Comparison of ENCODE assay signal across 18 cellular contexts in the genomic region with DNA sequence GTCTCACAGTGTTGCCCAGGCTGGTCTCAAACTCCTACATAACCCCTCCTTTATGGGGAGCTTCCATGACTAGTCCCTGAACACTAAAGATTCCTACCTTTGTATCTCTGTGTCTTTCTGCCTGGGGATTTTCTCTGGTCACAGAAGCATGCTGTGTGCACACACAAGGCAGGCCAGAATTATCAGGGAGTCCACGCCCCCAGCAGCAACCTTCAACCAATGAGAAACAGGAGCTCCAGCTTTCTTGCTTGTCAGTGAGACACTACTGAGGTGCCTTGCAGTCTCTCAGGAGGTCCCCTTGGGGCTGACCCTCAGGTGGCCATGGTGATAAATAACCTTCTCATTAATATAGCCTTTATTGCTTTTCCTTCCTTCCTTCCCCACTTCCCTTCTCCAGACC. TPM values are rescaled to one million over a fixed set of nuclear protein-coding genes. Genes with fewer than 3 reads are reported as not detected.
DNase-seq lines count a peak whose midpoint lies in the region; ATAC-seq, FAIRE-seq and TF ChIP-seq lines count a peak whose summit lies in the region.
"Had no signal": no experiment of that assay in that cellular context is flagged by ENCODE, and none has a peak within 500 bp of the region (broad histone marks: within the 10 kb centered on the region; RNA-seq: fewer than 3 reads in every experiment).

No MANE protein-coding gene starts in this region.

- in situ Hi-C loops in GM12878 (cut with MboI) (no loop called here), mammary epithelial cell (cut with MboI; ENCODE audit: low sequenced_read_pairs in 2 of 2) (no loop called here)

- H3K9me3 ChIP-seq in GM12878 (replicated peaks; ENCODE audit: control insufficient read depth, insufficient read depth, low read length) (no peaks in the 10 kb centered on the region; the same call in 2 of the 3 replicates), mammary epithelial cell (replicated peaks; ENCODE audit: insufficient read depth, low read length) (peaks cover 12% of the 10 kb centered on the region)
- H3K9me3 ChIP-seq: BLaER1 treated with 17β-estradiol and CSF1 and Interleukin-3, amounts not matched to agents 10 nM and 100 nM had no signal

- intact Hi-C loops in GM12878 (cut with micrococcal nuclease; ENCODE audit: unreplicated experiment): no loop called here
- intact Hi-C loops in mammary epithelial cell (cut with micrococcal nuclease): no loop called here

- H3K27me3 ChIP-seq in H7 (ENCODE audit: control insufficient read depth, insufficient read depth, low read length) (no peaks in the 10 kb centered on the region), GM12878 (replicated peaks in 1 of 2; ENCODE audit: control insufficient read depth in 2 of 2, insufficient read depth in 2 of 2, low read length in 1 of 2) (no peaks in the 10 kb centered on the region), mammary epithelial cell (ENCODE audit: insufficient read depth, low read length) (no peaks in the 10 kb centered on the region)
- H3K27me3 ChIP-seq: BLaER1 treated with 17β-estradiol and CSF1 and Interleukin-3, amounts not matched to agents 10 nM and 100 nM had no signal

- CTCF ChIA-PET in GM12878 (lab: Yijun Ruan, JAX): interaction anchor here (1.1 to 1.5 kb wide), 2 partner anchors 12 to 40 kb away, joined by 3 read pairs; no protein-coding TSS in a partner anchor
- CTCF ChIA-PET in mammary epithelial cell (lab: Charles Lee; ENCODE audit: low non-redundant PET): no interaction called here
- CTCF ChIA-PET in HEK293T (lab: Yijun Ruan, JAX): no interaction called here

- SMC1A ChIA-PET in GM12878 (lab: Charles Lee; ENCODE audit: uncharacterized antibody, unreplicated experiment): no interaction called here

- TF ChIP-seq EP300 in GM12878 (IDR thresholded peaks at IDR 0.05; ENCODE audit: borderline replicate concordance in 1 of 2, control insufficient read depth in 1 of 2, low read depth in 2 of 2, low read length in 2 of 2): no peak

- H3K9ac ChIP-seq in GM12878 (ENCODE audit: control insufficient read depth, insufficient read depth, low read length): no peak overlapping the region
- H3K9ac ChIP-seq in mammary epithelial cell (ENCODE audit: insufficient read depth, low read length): no peak overlapping the region
- H3K9ac ChIP-seq: BLaER1 treated with 17β-estradiol and CSF1 and Interleukin-3, amounts not matched to agents 10 nM and 100 nM; GM23248 had no signal

- no peaks in the 10 kb centered on the region for H4K20me1 ChIP-seq in GM12878 (ENCODE audit: control insufficient read depth, insufficient read depth)
- H4K20me1 ChIP-seq in mammary epithelial cell (ENCODE audit: insufficient read depth, low read length): no peaks in the 10 kb centered on the region
- H4K20me1 ChIP-seq: BLaER1 treated with 17β-estradiol and CSF1 and Interleukin-3, amounts not matched to agents 10 nM and 100 nM had no signal

- TF ChIP-seq CTCF in GM12878 (IDR thresholded peaks at IDR 0.05 in 2 of 3, conservative IDR thresholded peaks at IDR 0.05 in 1 of 3; ENCODE audit: control insufficient read depth in 2 of 3, extremely low read depth in 1 of 3, insufficient read depth in 1 of 3, low read depth in 3 of 3, low read length in 3 of 3): no peak
- TF ChIP-seq CTCF in mammary epithelial cell (conservative IDR thresholded peaks at IDR 0.05 in 1 of 2, IDR thresholded peaks at IDR 0.05 in 1 of 2; ENCODE audit: extremely low read depth in 1 of 2, insufficient read depth in 1 of 2, low read depth in 1 of 2, low read length in 2 of 2): no peak

- RAD21 ChIA-PET in GM12878 (lab: Charles Lee; ENCODE audit: unreplicated experiment): no interaction called here

- WGBS in GM12878 (ENCODE audit: insufficient coverage, insufficient replicate concordance, low lambda C conversion rate, missing lambda C conversion rate): 0% methylated on average over 1 of the region's 1 CpG
- 29% methylated on average over 1 of the region's 1 CpG for WGBS in mammary epithelial cell (ENCODE audit: low coverage, missing lambda C conversion rate)

- no peaks in the 10 kb centered on the region for H3K79me2 ChIP-seq in GM12878 (ENCODE audit: control insufficient read depth, insufficient read depth, low read length)
- H3K79me2 ChIP-seq in mammary epithelial cell (ENCODE audit: insufficient read depth, low read length): no peaks in the 10 kb centered on the region

- H3K36me3 ChIP-seq in H7 (replicated peaks; ENCODE audit: control insufficient read depth, insufficient read depth, low read length) (no peaks in the 10 kb centered on the region), GM12878 (ENCODE audit: control insufficient read depth in 2 of 2, insufficient read depth in 2 of 2, low read length in 1 of 2) (no peaks in the 10 kb centered on the region), mammary epithelial cell (ENCODE audit: insufficient read depth, low read length) (no peaks in the 10 kb centered on the region)
- H3K36me3 ChIP-seq: BLaER1 treated with 17β-estradiol and CSF1 and Interleukin-3, amounts not matched to agents 10 nM and 100 nM had no signal

- FAIRE-seq in GM12878 (lab: Jason Lieb, UNC): no peak
- FAIRE-seq: GM19239 had no signal

- ATAC-seq in GM12878: peak; percentile 38; the same call in 2 of the 3 replicates
- ATAC-seq: CD8-positive, alpha-beta T cell had no signal

- dilution Hi-C loops in mammary epithelial cell (cut with HindIII; ENCODE audit: low sequenced_read_pairs): no loop called here

- no peak overlapping the region for H3K4me2 ChIP-seq in GM12878 (ENCODE audit: control insufficient read depth, insufficient read depth)
- no peak overlapping the region for H3K4me2 ChIP-seq in mammary epithelial cell (ENCODE audit: insufficient read depth, low read depth, low read length)
- H3K4me2 ChIP-seq: BLaER1 treated with 17β-estradiol and CSF1 and Interleukin-3, amounts not matched to agents 10 nM and 100 nM had no signal

- POLR2A ChIA-PET in GM12878 (lab: Charles Lee) (no interaction called here), HEK293T (lab: Yijun Ruan, JAX) (no interaction called here)

- H3K4me1 ChIP-seq in GM12878 (ENCODE audit: control insufficient read depth, insufficient read depth, low read length): no peaks in the 10 kb centered on the region
- H3K4me1 ChIP-seq in mammary epithelial cell (ENCODE audit: insufficient read depth, low read length): no peaks in the 10 kb centered on the region
- H3K4me1 ChIP-seq: BLaER1 treated with 17β-estradiol and CSF1 and Interleukin-3, amounts not matched to agents 10 nM and 100 nM had no signal

- H3K27ac ChIP-seq in GM12878 (ENCODE audit: control insufficient read depth, insufficient read depth) (no peak overlapping the region), mammary epithelial cell (ENCODE audit: insufficient read depth, low read depth, low read length) (no peak overlapping the region)
- H3K27ac ChIP-seq: BLaER1 treated with 17β-estradiol and CSF1 and Interleukin-3, amounts not matched to agents 10 nM and 100 nM; GM23248; HL-60 had no signal

- peak; percentile 19 for DNase-seq in NCI-H146 (lab: John Stamatoyannopoulos, UW)
- DNase-seq in NCI-H146 treated with DMSO at 0.1 percent for 48 hours (lab: John Stamatoyannopoulos, UW; ENCODE audit: unreplicated experiment): no peak
- peak; percentile 36 for DNase-seq in H7
- DNase-seq in GM12878 (ENCODE audit: low read depth, low spot score): no peak
- DNase-seq in A172 (ENCODE audit: low spot score): no peak
- no peak for DNase-seq in mammary epithelial cell
- DNase-seq in HEK293T (ENCODE audit: extremely low spot score): no peak
- DNase-seq: 8988T; Calu3; CD8-positive, alpha-beta T cell; DMS79 treated with DMSO at 0.1 percent for 48 hours; GF-D8; GM23248; HCEC 1CT; HFFc6 had no signal

- no peak overlapping the region for H2AFZ ChIP-seq in GM12878 (ENCODE audit: control insufficient read depth, low read depth, low read length)
- no peak overlapping the region for H2AFZ ChIP-seq in mammary epithelial cell (ENCODE audit: low read depth, low read length)
- H2AFZ ChIP-seq: GM23248 had no signal

- TF ChIP-seq RAD21 in GM12878 (IDR thresholded peaks at IDR 0.05; ENCODE audit: insufficient read depth, low read depth, low read length): no peak

- H3K4me3 ChIP-seq in H7 (ENCODE audit: insufficient read depth, low read depth, low read length) (no peak overlapping the region), GM12878 (no peak overlapping the region), mammary epithelial cell (replicated peaks in 1 of 3; ENCODE audit: insufficient read depth in 1 of 3, low read depth in 2 of 3, low read length in 3 of 3) (no peak overlapping the region)
- H3K4me3 ChIP-seq: BLaER1 treated with 17β-estradiol and CSF1 and Interleukin-3, amounts not matched to agents 10 nM and 100 nM; GM23248 had no signal

- BruUV-seq in GM12878 (replicated peaks; lab: Mats Ljungman, UMichigan): no TSS peak
- no TSS peak for BruUV-seq in mammary epithelial cell (replicated peaks; lab: Mats Ljungman, UMichigan)

- TF ChIP-seq POLR2A in GM12878 (IDR thresholded peaks at IDR 0.05; ENCODE audit: low read depth, low read length): no peak

TF ChIP-seq in GM12878, 131 proteins besides CTCF, POLR2A, EP300 and RAD21 (continues in another document):
- TF ChIP-seq TARDBP (IDR thresholded peaks at IDR 0.05; ENCODE audit: borderline replicate concordance) (no peak), JUND (IDR thresholded peaks at IDR 0.05; ENCODE audit: low read depth, low read length) (no peak)

TF ChIP-seq in HEK293T, 16 proteins besides CTCF, POLR2A, EP300 and RAD21 (continues in another document):
- TF ChIP-seq TARDBP (IDR thresholded peaks at IDR 0.05): no peak
- TF ChIP-seq FOXK2 (IDR thresholded peaks at IDR 0.05): no peak
- TF ChIP-seq CTBP1 (IDR thresholded peaks at IDR 0.05; ENCODE audit: borderline replicate concordance): no peak

RNA-seq across cellular contexts. Expression of a gene that starts 45.1 kb away (rescaled TPM):
- 14.6 and 16.1 TPM in 2 replicates for total RNA-seq in H7 (2014; rRNA removed; shearing (Covaris generic))
- 1,234 and 1,253 TPM in 2 replicates for total RNA-seq in GM12878 (2013; cell fraction: nucleolus; rRNA removed)
- total RNA-seq in GM12878 (2014; rRNA removed) (23.8 and 26.8 TPM in 2 replicates), GM12878 (2014; rRNA removed; fragmentation: Illumina TruSeq; extraction: Trizol) (25.6 and 29.7 TPM in 2 replicates), GM12878 (2021) (51.6 and 55.6 TPM in 2 replicates), mammary epithelial cell (10 to 100 TPM in 1 of 2 donors, 1 to 10 TPM in 1; 7.3 to 27.2 TPM)
- 13.7 TPM for polyA plus RNA-seq in GM12878 (2011; ENCODE audit: low read depth)
- polyA plus RNA-seq in GM12878 (2011; rRNA removed) (32.5 and 37.5 TPM in 2 replicates), GM12878 (2014; fragmentation: Illumina TruSeq; extraction: Trizol) (23.4 and 28.1 TPM in 2 replicates), GM12878 (2014; fragmentation: Nextera tagmentation; extraction: Ambion mirVana) (1 to 10 TPM; 6.4 to 6.8 TPM), GM12878 (2014; rRNA removed) (19.4 and 30.3 TPM in 2 replicates), GM12878 (2016; fragmentation: Nextera tagmentation; extraction: Ambion mirVana) (10 to 100 TPM; 15.0 to 16.2 TPM), mammary epithelial cell (2.1 TPM)
- 19.9 and 27.3 TPM in 2 replicates for polyA plus RNA-seq in GM12878 (2011; cell fraction: cytosol; rRNA removed)
- 211 and 223 TPM in 2 replicates for polyA plus RNA-seq in GM12878 (2011; cell fraction: nucleus; rRNA removed)
- polyA plus RNA-seq in GM12878 (2012): 22.5 and 23.0 TPM in 2 replicates
- polyA minus RNA-seq in GM12878 (2011; rRNA and poly(A)+ RNA removed): 203 and 249 TPM in 2 replicates
- 41.4 and 49.9 TPM in 2 replicates for polyA minus RNA-seq in GM12878 (2011; cell fraction: cytosol; rRNA and poly(A)+ RNA removed)
- 479 and 749 TPM in 2 replicates for polyA minus RNA-seq in GM12878 (2011; cell fraction: nucleus; rRNA and poly(A)+ RNA removed)
- total RNA-seq in A172 (2014; rRNA removed; shearing (Covaris generic)): 4.0 and 4.6 TPM in 2 replicates
- polyA minus RNA-seq in mammary epithelial cell: 20.9 TPM
- total RNA-seq: Calu3 had no signal

Comparison
In these comparisons a context has a peak if more than half of its experiments do, and no peak if none do; other contexts are left out.
1. DNase-seq: peak in NCI-H146 (single experiment) and H7 (single experiment); none in NCI-H146 treated with DMSO at 0.1 percent for 48 hours (single experiment), GM12878 (single experiment), A172 (single experiment), mammary epithelial cell (single experiment) and HEK293T (single experiment).